ENCODE assay signal across 8 cellular contexts in the genomic region with DNA sequence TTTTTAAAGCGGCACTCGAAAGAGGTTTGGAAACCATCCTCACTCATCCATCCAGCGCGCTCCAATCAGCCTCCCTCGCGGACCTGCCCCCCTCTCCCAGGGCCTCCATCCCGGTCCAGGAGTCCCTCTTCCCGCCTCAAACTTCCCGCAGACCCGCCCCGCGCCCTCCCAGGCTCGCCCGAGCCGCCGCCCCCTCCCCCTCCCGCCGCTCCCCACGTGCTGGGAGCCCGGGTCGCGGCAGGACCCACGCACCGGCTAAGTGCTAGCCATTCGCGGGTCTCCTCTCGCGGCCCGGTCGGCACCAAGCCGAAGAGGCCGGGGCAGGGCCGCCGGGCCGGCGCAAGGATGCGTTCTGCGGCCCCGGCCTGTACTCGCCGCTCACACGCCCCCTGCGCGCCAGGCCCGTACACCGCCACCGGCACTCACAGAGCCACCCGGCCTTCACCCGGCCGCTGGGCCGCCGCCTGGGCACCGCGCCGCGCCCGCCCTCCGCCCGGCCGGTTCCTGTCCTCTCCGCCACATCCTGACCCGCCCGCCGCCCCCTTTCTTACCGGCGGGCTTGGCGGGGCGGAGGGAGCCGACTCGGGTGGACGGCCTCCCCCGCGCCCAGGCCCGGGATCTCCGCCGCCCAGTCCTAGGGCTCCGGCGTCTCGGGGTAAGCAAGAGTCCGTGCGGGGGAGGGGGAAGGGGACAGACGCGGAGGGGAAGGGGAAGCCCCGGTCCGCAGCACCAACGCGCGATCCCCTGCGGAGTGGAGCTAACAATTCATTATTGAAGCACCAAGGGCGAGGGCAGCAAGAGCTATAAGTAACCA. TPM values are rescaled to one million over a fixed set of nuclear protein-coding genes. Genes with fewer than 3 reads are reported as not detected.
DNase-seq lines count a peak whose midpoint lies in the region; ATAC-seq and TF ChIP-seq lines count a peak whose summit lies in the region.

No MANE protein-coding gene starts in this region.

- BruUV-seq in IMR-90 (replicated peaks; lab: Mats Ljungman, UMichigan): no TSS peak

- H3K27me3 Mint-ChIP-seq in T-helper 2 cell treated with Interferon-gamma antibody and Interleukin-4, amounts not matched to agents 5 μg/mL and 100 μg/mL, for 36 hours (ENCODE audit: low read depth): no peaks in the 10 kb centered on the region

- peak overlapping the region; percentile 69 for H3K23ac ChIP-seq in IMR-90 (ENCODE audit: low read depth, low read length)

- H3K18ac ChIP-seq in IMR-90 (ENCODE audit: low read depth, low read length): no peak overlapping the region; the same call in 1 of the 2 replicates

- no peak overlapping the region for H2BK120ac ChIP-seq in IMR-90 (ENCODE audit: low read depth, low read length)

- WGBS in IMR-90 (ENCODE audit: extremely low coverage in 2 of 2, insufficient read length in 1 of 2), 2 experiments: 0% methylated on average over 27 of the region's 90 CpGs; no CpG with 5 or more reads in 1 of the 2 experiments

- H3K9me1 ChIP-seq in IMR-90 (ENCODE audit: insufficient read depth, low read length): no peaks in the 10 kb centered on the region

- H2BK15ac ChIP-seq in IMR-90 (ENCODE audit: low read depth, low read length): no peak overlapping the region

- H2BK5ac ChIP-seq in IMR-90 (ENCODE audit: low read depth, low read length, poor library complexity, severe bottlenecking): peak overlapping the region; percentile 61

- no peak for TF ChIP-seq RAD21 in IMR-90 (IDR thresholded peaks at IDR 0.05; ENCODE audit: low read length)

- POLR2A ChIA-PET in IMR-90 (lab: Charles Lee; ENCODE audit: unreplicated experiment): no interaction called here

- TF ChIP-seq CTCF in IMR-90 (conservative IDR thresholded peaks at IDR 0.05; ENCODE audit: low read depth, low read length): no peak
- TF ChIP-seq CTCF in breast epithelium (IDR thresholded peaks at IDR 0.05): no peak

- no peak overlapping the region for H2AK5ac ChIP-seq in IMR-90 (ENCODE audit: low read depth, low read length)

- H3K4ac ChIP-seq in IMR-90 (ENCODE audit: low read depth, low read length): peak overlapping the region; percentile 63; the same call in 1 of the 2 replicates

- peaks cover 33% of the 10 kb centered on the region for H3K36me3 Mint-ChIP-seq in T-helper 2 cell treated with Interferon-gamma antibody and Interleukin-4, amounts not matched to agents 5 μg/mL and 100 μg/mL, for 36 hours (ENCODE audit: low read depth)

- H3K27me3 ChIP-seq in IMR-90 (ENCODE audit: control insufficient read depth, insufficient read depth, low read length) (no peaks in the 10 kb centered on the region), breast epithelium (no peaks in the 10 kb centered on the region)

- peak overlapping the region; percentile 39; the same call in 1 of the 2 replicates for H3K56ac ChIP-seq in IMR-90 (ENCODE audit: extremely low read depth, insufficient read depth, low read length)

- no peak overlapping the region for H4K91ac ChIP-seq in IMR-90 (ENCODE audit: insufficient read depth, low read depth, low read length)

- H3K4me3 Mint-ChIP-seq in T-helper 2 cell treated with Interferon-gamma antibody and Interleukin-4, amounts not matched to agents 5 μg/mL and 100 μg/mL, for 36 hours: peak overlapping the region; percentile 97

- H3K9me3 Mint-ChIP-seq in T-helper 2 cell treated with Interferon-gamma antibody and Interleukin-4, amounts not matched to agents 5 μg/mL and 100 μg/mL, for 36 hours: no peaks in the 10 kb centered on the region

- dilution Hi-C loops in IMR-90 (cut with HindIII; ENCODE audit: low sequenced_read_pairs, unreplicated experiment): no loop called here

- peak overlapping the region; percentile 85 for H3K9ac ChIP-seq in IMR-90 (ENCODE audit: low read depth, low read length)

- peak; percentile 58 for TF ChIP-seq POLR2A in IMR-90 (IDR thresholded peaks at IDR 0.05; ENCODE audit: low read depth, low read length)
- no peak for TF ChIP-seq POLR2A in breast epithelium (IDR thresholded peaks at IDR 0.05)

- intact Hi-C loops in IMR-90 (cut with micrococcal nuclease) (no loop called here), breast epithelium (cut with DNase I; ENCODE audit: low total_unique reads) (no loop called here)

- peak overlapping the region; percentile 85 for H3K4me2 ChIP-seq in IMR-90 (ENCODE audit: low read depth, low read length)

- peaks cover 4% of the 10 kb centered on the region; the same call in 1 of the 2 replicates for H3K36me3 ChIP-seq in IMR-90 (ENCODE audit: control insufficient read depth, insufficient read depth, low read length)
- no peaks in the 10 kb centered on the region for H3K36me3 ChIP-seq in breast epithelium

- peaks cover 0 to 12% of the 10 kb centered on the region in 2 experiments; a peak in 2 of 4 replicates for H3K79me1 ChIP-seq in IMR-90 (ENCODE audit: low read depth in 1 of 2, low read length in 2 of 2)

- no peak overlapping the region for H4K5ac ChIP-seq in IMR-90 (ENCODE audit: low read depth, low read length)

- peak overlapping the region; percentile 65 for H2AK9ac ChIP-seq in IMR-90 (replicated peaks; ENCODE audit: low read depth, low read length, poor library complexity)

- no peak overlapping the region for H2BK20ac ChIP-seq in IMR-90 (ENCODE audit: low read depth, low read length)

- in situ Hi-C loops in IMR-90 (cut with MboI; ENCODE audit: low sequenced_read_pairs): no loop called here

- peak; percentile 26 for ATAC-seq in GM21529 (IDR thresholded peaks at IDR 0.05; ENCODE audit: unreplicated experiment)
- ATAC-seq in IMR-90 (ENCODE audit: low read depth): peak; percentile 38

- H3K4me3 ChIP-seq in IMR-90 (ENCODE audit: insufficient read depth, low read depth, low read length): peak overlapping the region; percentile 67
- H3K4me3 ChIP-seq in breast epithelium: peak overlapping the region; percentile 81 to 92 (median 87)
- peak overlapping the region; percentile 69 to 99 (median 93) for H3K4me3 ChIP-seq in skin epidermis

- peak overlapping the region; percentile 97 for H3K27ac Mint-ChIP-seq in T-helper 2 cell treated with Interferon-gamma antibody and Interleukin-4, amounts not matched to agents 5 μg/mL and 100 μg/mL, for 36 hours

- peaks cover 26% of the 10 kb centered on the region for H4K20me1 ChIP-seq in IMR-90 (ENCODE audit: insufficient read depth, low read length)

- H3K4me1 ChIP-seq in IMR-90 (ENCODE audit: control insufficient read depth, insufficient read depth, low read length) (no peaks in the 10 kb centered on the region), breast epithelium (peaks cover 0 to 9% of the 10 kb centered on the region in 2 donors)

- H3K14ac ChIP-seq in IMR-90 (replicated peaks; ENCODE audit: low read depth, low read length): no peak overlapping the region; the same call in 1 of the 2 replicates

- H3K27ac ChIP-seq in IMR-90 (ENCODE audit: insufficient read depth, low read length): peak overlapping the region; percentile 78
- H3K27ac ChIP-seq in breast epithelium: peak overlapping the region; percentile 99
- peak overlapping the region; percentile 82 to 100 (median 99) for H3K27ac ChIP-seq in skin epidermis

- H4K8ac ChIP-seq in IMR-90 (ENCODE audit: low read depth in 2 of 2, low read length in 2 of 2): peak overlapping the region in 1 of 2 experiments; percentile 36; a peak in 2 of 4 replicates

- peak overlapping the region; percentile 99 for H2AFZ ChIP-seq in IMR-90 (replicated peaks; ENCODE audit: low read length, poor library complexity)

- no peaks in the 10 kb centered on the region for H3K9me3 ChIP-seq in IMR-90 (ENCODE audit: control insufficient read depth, insufficient read depth, low read length)
- H3K9me3 ChIP-seq in breast epithelium: no peaks in the 10 kb centered on the region

- H3K4me1 Mint-ChIP-seq in T-helper 2 cell treated with Interferon-gamma antibody and Interleukin-4, amounts not matched to agents 5 μg/mL and 100 μg/mL, for 36 hours (ENCODE audit: low read depth): peaks cover 39% of the 10 kb centered on the region

- DNase-seq in EH (ENCODE audit: low read depth) (peak; percentile 69), IMR-90 (peak; percentile 58), breast epithelium (ENCODE audit: low spot score in 2 of 2) (peak; percentile 57 to 68), iPS-NIHi11 (ENCODE audit: low spot score) (peak; percentile 73), NCI-H1048 (lab: John Stamatoyannopoulos, UW) (no peak)
- peak; percentile 37 for DNase-seq in T-helper 2 cell treated with Interferon-gamma antibody and Interleukin-4, amounts not matched to agents 5 μg/mL and 100 μg/mL, for 36 hours (ENCODE audit: low spot score)

- CTCF ChIA-PET in IMR-90 (lab: Yijun Ruan, JAX): interaction anchor here (0.6 kb wide), 1 partner anchor 297 kb away, joined by 4 read pairs; no protein-coding TSS in a partner anchor

TF ChIP-seq in IMR-90, 13 proteins besides CTCF, POLR2A, EP300 and RAD21:
- TF ChIP-seq CEBPB (IDR thresholded peaks at IDR 0.05; ENCODE audit: low read depth, low read length) (no peak), MXI1 (IDR thresholded peaks at IDR 0.05; ENCODE audit: borderline replicate concordance, low read depth, low read length) (no peak), USF2 (IDR thresholded peaks at IDR 0.05; ENCODE audit: low read depth, low read length) (peak; percentile 39; the same call in 1 of the 2 replicates), MAZ (IDR thresholded peaks at IDR 0.05; ENCODE audit: borderline replicate concordance, low read depth, low read length) (peak; percentile 55; the same call in 1 of the 2 replicates), BHLHE40 (IDR thresholded peaks at IDR 0.05; ENCODE audit: low read depth, low read length) (0 out of 2 replicates have a peak, but pooled peaks have one; percentile 13), RCOR1 (IDR thresholded peaks at IDR 0.05; ENCODE audit: insufficient replicate concordance, low read length) (no peak)

RNA-seq across cellular contexts. Expression of gene CHD1, which starts 0.6 kb away (rescaled TPM):
- 33.7 and 61.7 TPM in 2 replicates for total RNA-seq in IMR-90 (2012; rRNA removed)
- polyA plus RNA-seq in IMR-90 (2012; rRNA removed): 12.3 and 12.8 TPM in 2 replicates
- polyA plus RNA-seq in IMR-90 (2012; cell fraction: cytosol; rRNA removed): 0.67 and 1.3 TPM in 2 replicates
- polyA plus RNA-seq in IMR-90 (2012; cell fraction: nucleus; rRNA removed; ENCODE audit: low replicate concordance): 4.8 and 51.8 TPM in 2 replicates
- total RNA-seq in breast epithelium: 100 to 1,000 TPM in 2 of 3 donors, 10 to 100 TPM in 1; 67.5 to 114 (median 102) TPM
